11 cellular contexts compared by ENCODE assay signal in the genomic region with DNA sequence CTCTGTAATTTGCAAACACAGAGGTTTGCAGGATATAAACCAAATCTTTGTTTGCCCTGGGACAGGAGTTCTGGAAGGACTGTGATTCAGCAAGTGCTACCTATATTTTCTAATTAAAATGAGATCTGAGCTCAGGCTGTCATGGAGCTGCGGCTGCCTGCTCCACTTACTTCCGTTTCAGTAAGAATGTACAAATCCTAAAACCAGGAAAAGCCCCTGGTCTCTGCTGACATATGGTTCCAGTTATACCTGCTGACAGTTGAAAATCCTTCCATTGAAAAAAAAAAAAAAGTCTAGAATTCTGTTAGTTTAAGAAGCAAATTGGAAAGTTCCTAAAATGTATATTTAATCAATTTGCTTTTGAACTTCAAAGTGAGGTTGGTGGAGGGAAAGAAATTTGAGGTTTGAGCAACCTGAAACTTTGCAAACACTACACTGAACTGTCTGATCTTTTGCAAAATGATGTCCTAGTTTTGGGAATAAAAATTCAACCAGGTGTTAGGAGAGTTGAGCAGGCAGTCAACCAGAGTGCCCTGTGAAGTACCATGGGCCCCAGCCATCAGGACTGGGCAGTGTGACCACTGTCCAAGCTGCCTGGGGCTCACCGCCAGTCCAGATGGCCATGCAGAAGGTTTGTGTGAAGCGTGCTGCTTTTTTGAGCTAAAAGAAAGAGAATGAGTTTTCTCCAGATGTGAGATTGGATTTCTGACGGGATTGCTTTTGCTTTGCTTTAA. TPM values are rescaled to one million over a fixed set of nuclear protein-coding genes. Genes with fewer than 3 reads are reported as not detected.
A peak's percentile ranks its signal among the peaks of the same experiment; 100 is the strongest.
DNase-seq lines count a peak whose midpoint lies in the region; ATAC-seq, FAIRE-seq and TF ChIP-seq lines count a peak whose summit lies in the region.
"Had no signal": no experiment of that assay in that cellular context is flagged by ENCODE, and none has a peak within 500 bp of the region (broad histone marks: within the 10 kb centered on the region; RNA-seq: fewer than 3 reads in every experiment).

No MANE protein-coding gene starts in this region.

- peaks cover 0 to 11% (median 4%) of the 10 kb centered on the region in 3 donors for H3K36me3 ChIP-seq in pancreas
- H3K36me3 ChIP-seq: vagina had no signal

- no peaks in the 10 kb centered on the region for H3K27me3 ChIP-seq in pancreas
- H3K27me3 ChIP-seq: vagina had no signal

- 69 to 78% methylated on average over 5 of the region's 5 CpGs for WGBS in pancreas, 2 donors

- peak overlapping the region; percentile 4 for H3K4me3 ChIP-seq in fibroblast of the aortic adventitia (ENCODE audit: low read depth, low read length)
- no peak overlapping the region for H3K4me3 ChIP-seq in pancreas
- H3K4me3 ChIP-seq: vagina had no signal

- DNase-seq in fibroblast of the aortic adventitia (ENCODE audit: low read depth) (no peak), pancreas (no peak), left colon (no peak)
- DNase-seq: activated T-cell treated with anti-CD3 and anti-CD28 coated beads, Interleukin-2, amount 50 U/mL, for 72 hours had no signal

- no peak for TF ChIP-seq CTCF in C4-2B (conservative IDR thresholded peaks at IDR 0.05)
- no peak for TF ChIP-seq CTCF in fibroblast of the aortic adventitia (IDR thresholded peaks at IDR 0.05; ENCODE audit: insufficient read depth, low read length)
- TF ChIP-seq CTCF in pancreas (IDR thresholded peaks at IDR 0.05) = no peak

- no peak for FAIRE-seq in pancreas (lab: Jason Lieb, UNC)

- H3K27ac ChIP-seq in C4-2B (peak overlapping the region; percentile 91), pancreas (peak overlapping the region; percentile 9 to 70 (median 48))
- H3K27ac ChIP-seq: HL-60 had no signal

- peak; percentile 18 for ATAC-seq in SK-N-SH treated with all-trans-retinoic acid at 6 μM for 48 hours
- ATAC-seq in pancreas = no peak
- ATAC-seq in HG02885 (IDR thresholded peaks at IDR 0.05; ENCODE audit: poor library complexity, unreplicated experiment) = no peak
- ATAC-seq in GM18868 (IDR thresholded peaks at IDR 0.05; ENCODE audit: unreplicated experiment) = no peak
- no peak for ATAC-seq in left colon
- ATAC-seq in HG02798 (IDR thresholded peaks at IDR 0.05; ENCODE audit: poor library complexity, unreplicated experiment) = no peak

- H3K4me1 ChIP-seq in pancreas = peaks cover 28 to 50% (median 49%) of the 10 kb centered on the region in 3 donors

- H3K9me3 ChIP-seq in pancreas = no peaks in the 10 kb centered on the region
- H3K9me3 ChIP-seq: vagina had no signal

- intact Hi-C loops in pancreas (cut with DNase I) (loop anchor here in 1 of 3 donors (10.0 kb wide), 1 partner anchor 54 kb away; no protein-coding TSS in a partner anchor), left colon (cut with DNase I, micrococcal nuclease) (no loop called here)

TF ChIP-seq in SK-N-SH treated with all-trans-retinoic acid at 6 μM for 48 hours, 23 proteins besides CTCF, POLR2A, EP300 and RAD21:
- TF ChIP-seq PPARA (CRISPR knock-in tag; IDR thresholded peaks at IDR 0.05; ENCODE audit: borderline replicate concordance) (no peak), BACH2 (CRISPR knock-in tag; IDR thresholded peaks at IDR 0.05; ENCODE audit: borderline replicate concordance) (no peak), SNAI2 (CRISPR knock-in tag; IDR thresholded peaks at IDR 0.05) (no peak), TCF4 (CRISPR knock-in tag; IDR thresholded peaks at IDR 0.05; ENCODE audit: borderline replicate concordance) (peak; percentile 78), GLIS3 (CRISPR knock-in tag; IDR thresholded peaks at IDR 0.05) (no peak), CSDC2 (CRISPR knock-in tag; IDR thresholded peaks at IDR 0.05) (no peak)
- TF ChIP-seq, protein P1, sequence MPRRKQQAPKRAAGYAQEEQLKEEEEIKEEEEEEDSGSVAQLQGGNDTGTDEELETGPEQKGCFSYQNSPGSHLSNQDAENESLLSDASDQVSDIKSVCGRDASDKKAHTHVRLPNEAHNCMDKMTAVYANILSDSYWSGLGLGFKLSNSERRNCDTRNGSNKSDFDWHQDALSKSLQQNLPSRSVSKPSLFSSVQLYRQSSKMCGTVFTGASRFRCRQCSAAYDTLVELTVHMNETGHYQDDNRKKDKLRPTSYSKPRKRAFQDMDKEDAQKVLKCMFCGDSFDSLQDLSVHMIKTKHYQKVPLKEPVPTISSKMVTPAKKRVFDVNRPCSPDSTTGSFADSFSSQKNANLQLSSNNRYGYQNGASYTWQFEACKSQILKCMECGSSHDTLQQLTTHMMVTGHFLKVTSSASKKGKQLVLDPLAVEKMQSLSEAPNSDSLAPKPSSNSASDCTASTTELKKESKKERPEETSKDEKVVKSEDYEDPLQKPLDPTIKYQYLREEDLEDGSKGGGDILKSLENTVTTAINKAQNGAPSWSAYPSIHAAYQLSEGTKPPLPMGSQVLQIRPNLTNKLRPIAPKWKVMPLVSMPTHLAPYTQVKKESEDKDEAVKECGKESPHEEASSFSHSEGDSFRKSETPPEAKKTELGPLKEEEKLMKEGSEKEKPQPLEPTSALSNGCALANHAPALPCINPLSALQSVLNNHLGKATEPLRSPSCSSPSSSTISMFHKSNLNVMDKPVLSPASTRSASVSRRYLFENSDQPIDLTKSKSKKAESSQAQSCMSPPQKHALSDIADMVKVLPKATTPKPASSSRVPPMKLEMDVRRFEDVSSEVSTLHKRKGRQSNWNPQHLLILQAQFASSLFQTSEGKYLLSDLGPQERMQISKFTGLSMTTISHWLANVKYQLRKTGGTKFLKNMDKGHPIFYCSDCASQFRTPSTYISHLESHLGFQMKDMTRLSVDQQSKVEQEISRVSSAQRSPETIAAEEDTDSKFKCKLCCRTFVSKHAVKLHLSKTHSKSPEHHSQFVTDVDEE (CRISPR knock-in tag; IDR thresholded peaks at IDR 0.05) = 0 out of 2 replicates have a peak, but pooled peaks have one; percentile 35
- TF ChIP-seq, protein P2, sequence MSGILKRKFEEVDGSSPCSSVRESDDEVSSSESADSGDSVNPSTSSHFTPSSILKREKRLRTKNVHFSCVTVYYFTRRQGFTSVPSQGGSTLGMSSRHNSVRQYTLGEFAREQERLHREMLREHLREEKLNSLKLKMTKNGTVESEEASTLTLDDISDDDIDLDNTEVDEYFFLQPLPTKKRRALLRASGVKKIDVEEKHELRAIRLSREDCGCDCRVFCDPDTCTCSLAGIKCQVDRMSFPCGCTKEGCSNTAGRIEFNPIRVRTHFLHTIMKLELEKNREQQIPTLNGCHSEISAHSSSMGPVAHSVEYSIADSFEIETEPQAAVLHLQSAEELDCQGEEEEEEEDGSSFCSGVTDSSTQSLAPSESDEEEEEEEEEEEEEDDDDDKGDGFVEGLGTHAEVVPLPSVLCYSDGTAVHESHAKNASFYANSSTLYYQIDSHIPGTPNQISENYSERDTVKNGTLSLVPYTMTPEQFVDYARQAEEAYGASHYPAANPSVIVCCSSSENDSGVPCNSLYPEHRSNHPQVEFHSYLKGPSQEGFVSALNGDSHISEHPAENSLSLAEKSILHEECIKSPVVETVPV (CRISPR knock-in tag; IDR thresholded peaks at IDR 0.05) = no peak

RNA-seq across cellular contexts. Expression of a gene that starts 50.6 kb away (rescaled TPM):
- total RNA-seq in fibroblast of the aortic adventitia (ENCODE audit: low replicate concordance) (4.5 and 26.5 TPM in 2 replicates), pancreas (10 to 100 TPM; 13.9 to 24.2 (median 22.7) TPM), left colon (10 to 100 TPM; 19.6 to 26.2 TPM)
- polyA plus RNA-seq in pancreas = 10 to 100 TPM; 11.5 to 12.4 TPM
